In genomic region chr10:61867374-61867773, GRCh38 we compare ENCODE assay signal across 7 cellular contexts. TPM values are rescaled to one million over a fixed set of nuclear protein-coding genes. Genes with fewer than 3 reads are reported as not detected.
DNase-seq lines count a peak whose midpoint lies in the region; ATAC-seq, FAIRE-seq and TF ChIP-seq lines count a peak whose summit lies in the region.
"Not testable (repeated sequence)": the region's sequence is repeated elsewhere in the genome, so short reads cannot be mapped to it uniquely, and the experiment has no call there.

No MANE protein-coding gene starts in this region.

- not testable (repeated sequence) for H3K9me3 Mint-ChIP-seq in activated naive CD8-positive, alpha-beta T cell treated with anti-CD3 and anti-CD28 coated beads, Interleukin-2, amount 50 U/mL, for 24 hours; effector memory CD8-positive, alpha-beta T cell; stimulated activated naive CD8-positive, alpha-beta T cell treated with anti-CD3 and anti-CD28 coated beads, Interleukin-15, Interleukin-2, amounts not matched to agents 100 ng/mL and 50 ng/mL, for 24 hours

- not testable (repeated sequence) for BruUV-seq in Panc1 (replicated peaks; lab: Mats Ljungman, UMichigan)

- in situ Hi-C loops in Panc1 (cut with HindIII; ENCODE audit: low pct_unique_long_range_greater_than_20kb, low sequenced_read_pairs): not testable (repeated sequence)

- H3K27ac ChIP-seq in Panc1 (ENCODE audit: low read length) (0 out of 2 replicates have a peak overlapping the region, but pooled peaks have one; percentile 68), pancreas (peak overlapping the region; percentile 42 to 72 (median 62))

- H3K9me3 ChIP-seq in Panc1 (ENCODE audit: control insufficient read depth, insufficient read depth, low read depth, low read length); pancreas: not testable (repeated sequence)

- 18 to 26% methylated on average over 19 to 22 of the region's 22 CpGs for WGBS in pancreas, 2 donors

- H3K36me3 Mint-ChIP-seq in activated naive CD8-positive, alpha-beta T cell treated with anti-CD3 and anti-CD28 coated beads, Interleukin-2, amount 50 U/mL, for 24 hours (ENCODE audit: low read depth); effector memory CD8-positive, alpha-beta T cell (ENCODE audit: insufficient read depth); stimulated activated naive CD8-positive, alpha-beta T cell treated with anti-CD3 and anti-CD28 coated beads, Interleukin-15, Interleukin-2, amounts not matched to agents 100 ng/mL and 50 ng/mL, for 24 hours (ENCODE audit: low read depth): not testable (repeated sequence)

- intact Hi-C loops in Panc1 (cut with micrococcal nuclease; ENCODE audit: unreplicated experiment); pancreas (cut with DNase I): not testable (repeated sequence)

- not testable (repeated sequence) for DNase-seq in Panc1 (ENCODE audit: low read depth, low spot score)
- peak; percentile 17 for DNase-seq in activated CD8-positive, alpha-beta memory T cell treated with anti-CD3 and anti-CD28 coated beads, Interleukin-2, amount 50 U/mL, for 4 hours
- DNase-seq in activated naive CD8-positive, alpha-beta T cell treated with anti-CD3 and anti-CD28 coated beads, Interleukin-2, amount 50 U/mL, for 24 hours: peak; percentile 11
- peak in 1 of 3 experiments; percentile 10 for DNase-seq in effector memory CD8-positive, alpha-beta T cell
- DNase-seq in left kidney (ENCODE audit: low read depth, low spot score): peak; percentile 42
- DNase-seq in pancreas: peak; percentile 16 to 61 (median 27)

- H3K27me3 Mint-ChIP-seq in activated naive CD8-positive, alpha-beta T cell treated with anti-CD3 and anti-CD28 coated beads, Interleukin-2, amount 50 U/mL, for 24 hours; stimulated activated naive CD8-positive, alpha-beta T cell treated with anti-CD3 and anti-CD28 coated beads, Interleukin-15, Interleukin-2, amounts not matched to agents 100 ng/mL and 50 ng/mL, for 24 hours: not testable (repeated sequence)
- H3K27me3 Mint-ChIP-seq in effector memory CD8-positive, alpha-beta T cell: peaks cover 0 to 17% of the 10 kb centered on the region in 2 donors

- POLR2A ChIA-PET in Panc1 (lab: Charles Lee): interaction anchor here (0.6 kb wide), 1 partner anchor 9 kb away, joined by 3 read pairs; no protein-coding TSS in a partner anchor

- not testable (repeated sequence) for ATAC-seq in Panc1; activated naive CD8-positive, alpha-beta T cell treated with anti-CD3 and anti-CD28 coated beads, Interleukin-2, amount 50 U/mL, for 24 hours; effector memory CD8-positive, alpha-beta T cell (replicated peaks)
- ATAC-seq in pancreas: peak; percentile 25 to 74 (median 54)

- not testable (repeated sequence) for H3K27me3 ChIP-seq in Panc1 (ENCODE audit: control insufficient read depth, insufficient read depth, low read length); pancreas

- FAIRE-seq in pancreas (lab: Jason Lieb, UNC): not testable (repeated sequence)

- not testable (repeated sequence) for H3K36me3 ChIP-seq in Panc1 (ENCODE audit: control insufficient read depth, insufficient read depth, low read length); pancreas

- not testable (repeated sequence) for H3K4me1 Mint-ChIP-seq in activated naive CD8-positive, alpha-beta T cell treated with anti-CD3 and anti-CD28 coated beads, Interleukin-2, amount 50 U/mL, for 24 hours; effector memory CD8-positive, alpha-beta T cell (ENCODE audit: low read depth in 2 of 2); stimulated activated naive CD8-positive, alpha-beta T cell treated with anti-CD3 and anti-CD28 coated beads, Interleukin-15, Interleukin-2, amounts not matched to agents 100 ng/mL and 50 ng/mL, for 24 hours (ENCODE audit: low read depth)

- TF ChIP-seq CTCF in Panc1 (IDR thresholded peaks at IDR 0.05); pancreas (IDR thresholded peaks at IDR 0.05): not testable (repeated sequence)

- H3K4me1 ChIP-seq in Panc1 (ENCODE audit: control insufficient read depth, insufficient read depth, low read length): peaks cover 13% of the 10 kb centered on the region; the same call in 1 of the 2 replicates
- not testable (repeated sequence) for H3K4me1 ChIP-seq in pancreas

- H3K27ac Mint-ChIP-seq in activated naive CD8-positive, alpha-beta T cell treated with anti-CD3 and anti-CD28 coated beads, Interleukin-2, amount 50 U/mL, for 24 hours: not testable (repeated sequence)
- peak overlapping the region in 1 of 2 donors; percentile 26 for H3K27ac Mint-ChIP-seq in effector memory CD8-positive, alpha-beta T cell
- H3K27ac Mint-ChIP-seq in stimulated activated naive CD8-positive, alpha-beta T cell treated with anti-CD3 and anti-CD28 coated beads, Interleukin-15, Interleukin-2, amounts not matched to agents 100 ng/mL and 50 ng/mL, for 24 hours: peak overlapping the region; percentile 36

- CTCF ChIA-PET in Panc1 (lab: Charles Lee): interaction anchor here (0.7 kb wide), 1 partner anchor 29 kb away, joined by 3 read pairs; no protein-coding TSS in a partner anchor

- not testable (repeated sequence) for H3K4me3 ChIP-seq in Panc1 (ENCODE audit: low read depth in 2 of 2, low read length in 2 of 2)
- peak overlapping the region; percentile 15 to 39 (median 26) for H3K4me3 ChIP-seq in pancreas

- H3K4me3 Mint-ChIP-seq in activated naive CD8-positive, alpha-beta T cell treated with anti-CD3 and anti-CD28 coated beads, Interleukin-2, amount 50 U/mL, for 24 hours: peak overlapping the region; percentile 38
- peak overlapping the region; percentile 56 to 69 for H3K4me3 Mint-ChIP-seq in effector memory CD8-positive, alpha-beta T cell
- peak overlapping the region; percentile 48 for H3K4me3 Mint-ChIP-seq in stimulated activated naive CD8-positive, alpha-beta T cell treated with anti-CD3 and anti-CD28 coated beads, Interleukin-15, Interleukin-2, amounts not matched to agents 100 ng/mL and 50 ng/mL, for 24 hours

RNA-seq across cellular contexts. Expression of gene ARID5B, which starts 34.1 kb away (rescaled TPM):
- 22.7 TPM for total RNA-seq in Panc1 (2021; ENCODE audit: unreplicated experiment)
- 7.6 TPM for polyA plus RNA-seq in Panc1 (2012; ENCODE audit: insufficient read length)
- total RNA-seq in pancreas: 10 to 100 TPM in 2 of 6 donors, 1 to 10 TPM in 4; 2.6 to 13.0 (median 6.8) TPM
- 1 to 10 TPM; 2.6 to 3.9 TPM for polyA plus RNA-seq in pancreas
